ENCODE assay signal across 10 cellular contexts in genomic region chr13:30744686-30745085, GRCh38. TPM values are rescaled to one million over a fixed set of nuclear protein-coding genes. Genes with fewer than 3 reads are reported as not detected.
DNase-seq lines count a peak whose midpoint lies in the region; ATAC-seq lines count a peak whose summit lies in the region.
"Had no signal": no experiment of that assay in that cellular context is flagged by ENCODE, and none has a peak within 500 bp of the region (broad histone marks: within the 10 kb centered on the region; RNA-seq: fewer than 3 reads in every experiment).

No MANE protein-coding gene starts in this region.

- H3K4me1 Mint-ChIP-seq in CD8-positive, alpha-beta memory T cell = peaks cover 52 to 70% (median 65%) of the 10 kb centered on the region in 3 donors
- H3K4me1 Mint-ChIP-seq in activated T-helper 17 cell treated with anti-CD3 and anti-CD28 coated beads, Interleukin-2, amount 50 U/mL, for 72 hours = peaks cover 42% of the 10 kb centered on the region
- H3K4me1 Mint-ChIP-seq in natural killer cell treated with Interleukin-12 subunit alpha and Interleukin-12 subunit beta and Interleukin-15 and Interleukin-18, amount 100 ng/mL, for 72 hours (ENCODE audit: low read depth in 2 of 2) = peaks cover 55 to 57% of the 10 kb centered on the region in 2 donors

- peaks cover 60% of the 10 kb centered on the region for H3K4me1 ChIP-seq in CD8-positive, alpha-beta memory T cell (ENCODE audit: insufficient read depth, low read length)

- peak overlapping the region; percentile 30 to 97 (median 84) for H3K27ac Mint-ChIP-seq in CD8-positive, alpha-beta memory T cell
- H3K27ac Mint-ChIP-seq in activated T-helper 17 cell treated with anti-CD3 and anti-CD28 coated beads, Interleukin-2, amount 50 U/mL, for 72 hours = peak overlapping the region; percentile 72
- H3K27ac Mint-ChIP-seq in natural killer cell treated with Interleukin-12 subunit alpha and Interleukin-12 subunit beta and Interleukin-15 and Interleukin-18, amount 100 ng/mL, for 72 hours = peak overlapping the region; percentile 87 to 90
- H3K27ac Mint-ChIP-seq: HFFc6 had no signal

- no peaks in the 10 kb centered on the region for H3K9me3 Mint-ChIP-seq in CD8-positive, alpha-beta memory T cell
- H3K9me3 Mint-ChIP-seq in activated T-helper 17 cell treated with anti-CD3 and anti-CD28 coated beads, Interleukin-2, amount 50 U/mL, for 72 hours = no peaks in the 10 kb centered on the region
- peaks cover 3% of the 10 kb centered on the region for H3K9me3 Mint-ChIP-seq in natural killer cell treated with Interleukin-12 subunit alpha and Interleukin-12 subunit beta and Interleukin-15 and Interleukin-18, amount 100 ng/mL, for 72 hours
- H3K9me3 Mint-ChIP-seq: HFFc6, neural progenitor cell had no signal

- no peaks in the 10 kb centered on the region for H3K9me3 ChIP-seq in CD8-positive, alpha-beta memory T cell (ENCODE audit: low read length)

- peak; percentile 2 for ATAC-seq in HG02885 (IDR thresholded peaks at IDR 0.05; ENCODE audit: poor library complexity, unreplicated experiment)
- ATAC-seq in activated T-helper 17 cell treated with anti-CD3 and anti-CD28 coated beads, Interleukin-2, amount 50 U/mL, for 72 hours (replicated peaks) = no peak
- no peak for ATAC-seq in natural killer cell treated with Interleukin-12 subunit alpha and Interleukin-12 subunit beta and Interleukin-15 and Interleukin-18, amount 100 ng/mL, for 72 hours
- no peak for ATAC-seq in HG02642 (IDR thresholded peaks at IDR 0.05; ENCODE audit: poor library complexity, unreplicated experiment)

- peak overlapping the region; percentile 28 for H3K27ac ChIP-seq in CD8-positive, alpha-beta memory T cell (ENCODE audit: low read depth, low read length)
- H3K27ac ChIP-seq: neural progenitor cell had no signal

- no peak for DNase-seq in CD8-positive, alpha-beta memory T cell
- DNase-seq in natural killer cell treated with Interleukin-12 subunit alpha and Interleukin-12 subunit beta and Interleukin-15 and Interleukin-18, amount 100 ng/mL, for 72 hours (ENCODE audit: low spot score) = no peak
- DNase-seq in hepatic stellate cell (ENCODE audit: low spot score) (no peak), DMS153 (lab: John Stamatoyannopoulos, UW) (no peak), SW 1271 (lab: John Stamatoyannopoulos, UW) (no peak)
- DNase-seq: HFFc6 had no signal

- H3K36me3 Mint-ChIP-seq in CD8-positive, alpha-beta memory T cell = peaks cover 18 to 59% (median 31%) of the 10 kb centered on the region in 3 donors
- H3K36me3 Mint-ChIP-seq in activated T-helper 17 cell treated with anti-CD3 and anti-CD28 coated beads, Interleukin-2, amount 50 U/mL, for 72 hours (ENCODE audit: low read depth) = peaks cover 70% of the 10 kb centered on the region
- H3K36me3 Mint-ChIP-seq in natural killer cell treated with Interleukin-12 subunit alpha and Interleukin-12 subunit beta and Interleukin-15 and Interleukin-18, amount 100 ng/mL, for 72 hours = peaks cover 33% of the 10 kb centered on the region
- H3K36me3 Mint-ChIP-seq: neural progenitor cell had no signal

- peaks cover 18% of the 10 kb centered on the region for H3K36me3 ChIP-seq in CD8-positive, alpha-beta memory T cell (ENCODE audit: insufficient read depth, low read length)
- H3K36me3 ChIP-seq: neural progenitor cell had no signal

- H3K4me3 ChIP-seq in CD8-positive, alpha-beta memory T cell (ENCODE audit: low read length) = no peak overlapping the region
- H3K4me3 ChIP-seq: neural progenitor cell had no signal

- H3K27me3 Mint-ChIP-seq in CD8-positive, alpha-beta memory T cell = no peaks in the 10 kb centered on the region
- H3K27me3 Mint-ChIP-seq in activated T-helper 17 cell treated with anti-CD3 and anti-CD28 coated beads, Interleukin-2, amount 50 U/mL, for 72 hours = no peaks in the 10 kb centered on the region
- H3K27me3 Mint-ChIP-seq in natural killer cell treated with Interleukin-12 subunit alpha and Interleukin-12 subunit beta and Interleukin-15 and Interleukin-18, amount 100 ng/mL, for 72 hours = no peaks in the 10 kb centered on the region

- POLR2A ChIA-PET in CD8-positive, alpha-beta memory T cell (lab: Charles Lee) = interaction anchor here (1.5 kb wide), 1 partner anchor 19 kb away, joined by 3 read pairs; no protein-coding TSS in a partner anchor

- no peaks in the 10 kb centered on the region for H3K27me3 ChIP-seq in CD8-positive, alpha-beta memory T cell (ENCODE audit: insufficient read depth, low read length, poor library complexity, severe bottlenecking)
- H3K27me3 ChIP-seq: neural progenitor cell had no signal

- CTCF ChIA-PET in CD8-positive, alpha-beta memory T cell (lab: Charles Lee) = interaction anchor here (1.3 to 2.2 kb wide), 2 partner anchors 9 to 10 kb away, joined by 3 to 8 read pairs; partner anchors contain the start of gene ALOX5AP

- H3K4me3 Mint-ChIP-seq in CD8-positive, alpha-beta memory T cell = peak overlapping the region; percentile 26 to 78 (median 73)
- peak overlapping the region; percentile 45 for H3K4me3 Mint-ChIP-seq in activated T-helper 17 cell treated with anti-CD3 and anti-CD28 coated beads, Interleukin-2, amount 50 U/mL, for 72 hours
- peak overlapping the region; percentile 90 for H3K4me3 Mint-ChIP-seq in natural killer cell treated with Interleukin-12 subunit alpha and Interleukin-12 subunit beta and Interleukin-15 and Interleukin-18, amount 100 ng/mL, for 72 hours
- H3K4me3 Mint-ChIP-seq: neural progenitor cell had no signal

RNA-seq across cellular contexts. Expression of gene ALOX5AP, which starts 9.3 kb away (rescaled TPM):
- total RNA-seq in CD8-positive, alpha-beta memory T cell = 10 to 100 TPM; 19.1 to 21.7 TPM
- 335 TPM for polyA plus RNA-seq in CD8-positive, alpha-beta memory T cell
- total RNA-seq in activated T-helper 17 cell treated with anti-CD3 and anti-CD28 coated beads, Interleukin-2, amount 50 U/mL, for 72 hours = 10 to 100 TPM; 33.7 to 62.5 TPM
- total RNA-seq in natural killer cell treated with Interleukin-12 subunit alpha and Interleukin-12 subunit beta and Interleukin-15 and Interleukin-18, amount 100 ng/mL, for 72 hours = 100 to 1,000 TPM in 1 of 2 donors, 10 to 100 TPM in 1; 49.8 to 173 TPM
- total RNA-seq: HFFc6 had no signal
